Comparison of ENCODE assay signal across 1 cellular context in genomic region chr19:34963531-34964406, GRCh38.
TF ChIP-seq lines count a peak whose summit lies in the region.

Gene ZNF792 (minus strand): TSS chr19:34964229. CDS start chr19:34963662, 567 bp downstream.

TF ChIP-seq in HEK293, 187 proteins besides CTCF, POLR2A, EP300 and RAD21 (continued from another document and continues in another):
- no peak for TF ChIP-seq ZNF121 (tag by site-specific recombination; IDR thresholded peaks at IDR 0.05)
- no peak for TF ChIP-seq ZNF174 (tag by site-specific recombination; IDR thresholded peaks at IDR 0.05)
- peak; percentile 57; the same call in 1 of the 2 replicates for TF ChIP-seq PRDM4 (tag by site-specific recombination; IDR thresholded peaks at IDR 0.05)
- no peak for TF ChIP-seq ZNF830 (tag by site-specific recombination; IDR thresholded peaks at IDR 0.05; ENCODE audit: low read depth)
- peak; percentile 93; the same call in 1 of the 2 replicates for TF ChIP-seq ZBTB20 (tag by site-specific recombination; IDR thresholded peaks at IDR 0.05)
- TF ChIP-seq ZNF354C (tag by site-specific recombination; IDR thresholded peaks at IDR 0.05; ENCODE audit: borderline replicate concordance, low read depth): no peak
- no peak for TF ChIP-seq ELK4 (IDR thresholded peaks at IDR 0.05; ENCODE audit: borderline replicate concordance, low read depth, low read length)
- peak; percentile 75 for TF ChIP-seq ZNF324 (tag by site-specific recombination; IDR thresholded peaks at IDR 0.05)
- no peak for TF ChIP-seq ZNF169 (tag by site-specific recombination; IDR thresholded peaks at IDR 0.05)
- peak; percentile 95; the same call in 1 of the 2 replicates for TF ChIP-seq ZBTB7A (tag by site-specific recombination; IDR thresholded peaks at IDR 0.05; ENCODE audit: low read depth)
- TF ChIP-seq ZNF362 (tag by site-specific recombination; IDR thresholded peaks at IDR 0.05): no peak
- no peak for TF ChIP-seq ZNF155 (tag by site-specific recombination; IDR thresholded peaks at IDR 0.05)
- no peak for TF ChIP-seq ZNF24 (tag by site-specific recombination; IDR thresholded peaks at IDR 0.05)
- TF ChIP-seq ZFP37 (tag by site-specific recombination; IDR thresholded peaks at IDR 0.05): peak; percentile 80
- TF ChIP-seq ZNF140 (tag by site-specific recombination; IDR thresholded peaks at IDR 0.05): no peak
- TF ChIP-seq ZFP41 (tag by site-specific recombination; IDR thresholded peaks at IDR 0.05; ENCODE audit: borderline replicate concordance): no peak
- TF ChIP-seq ZNF366 (tag by site-specific recombination; conservative IDR thresholded peaks at IDR 0.05): no peak
- TF ChIP-seq ZNF501 (tag by site-specific recombination; IDR thresholded peaks at IDR 0.05): peak; percentile 76; the same call in 1 of the 2 replicates
- TF ChIP-seq KLF10 (tag by site-specific recombination; IDR thresholded peaks at IDR 0.05): peak; percentile 12; the same call in 1 of the 2 replicates
- no peak for TF ChIP-seq ZNF544 (tag by site-specific recombination; IDR thresholded peaks at IDR 0.05)
- TF ChIP-seq ZNF398 (tag by site-specific recombination; IDR thresholded peaks at IDR 0.05): peak; percentile 84
- no peak for TF ChIP-seq ZNF488 (tag by site-specific recombination; IDR thresholded peaks at IDR 0.05)
- TF ChIP-seq ZNF280D (tag by site-specific recombination; IDR thresholded peaks at IDR 0.05): 0 out of 2 replicates have a peak, but pooled peaks have one; percentile 40
- TF ChIP-seq ZNF610 (tag by site-specific recombination; IDR thresholded peaks at IDR 0.05; ENCODE audit: borderline replicate concordance): peak; percentile 79; the same call in 1 of the 2 replicates
- peak; percentile 62; the same call in 1 of the 2 replicates for TF ChIP-seq ZNF843 (tag by site-specific recombination; IDR thresholded peaks at IDR 0.05)
- TF ChIP-seq ZIC2 (tag by site-specific recombination; IDR thresholded peaks at IDR 0.05): peak; percentile 95
- peak; percentile 92 for TF ChIP-seq ZEB2 (tag by site-specific recombination; IDR thresholded peaks at IDR 0.05)
- TF ChIP-seq ZBTB10 (tag by site-specific recombination; IDR thresholded peaks at IDR 0.05): peak; percentile 94
- TF ChIP-seq ZBTB21 (tag by site-specific recombination; IDR thresholded peaks at IDR 0.05): peak; percentile 55; the same call in 1 of the 2 replicates
- TF ChIP-seq PRDM6 (tag by site-specific recombination; IDR thresholded peaks at IDR 0.05): no peak
- TF ChIP-seq ZNF157 (tag by site-specific recombination; IDR thresholded peaks at IDR 0.05): no peak
- no peak for TF ChIP-seq ZNF654 (tag by site-specific recombination; IDR thresholded peaks at IDR 0.05; ENCODE audit: low read depth)
- no peak for TF ChIP-seq ZBTB1 (tag by site-specific recombination; IDR thresholded peaks at IDR 0.05)
- TF ChIP-seq SP3 (tag by site-specific recombination; IDR thresholded peaks at IDR 0.05): peak; percentile 72
- peak; percentile 70 for TF ChIP-seq ZNF518A (tag by site-specific recombination; conservative IDR thresholded peaks at IDR 0.05; ENCODE audit: low read depth)
- TF ChIP-seq ZSCAN23 (tag by site-specific recombination; IDR thresholded peaks at IDR 0.05): no peak
- TF ChIP-seq ZNF341 (tag by site-specific recombination; IDR thresholded peaks at IDR 0.05; ENCODE audit: low read depth): peak; percentile 58
- peak; percentile 69 for TF ChIP-seq ZSCAN30 (tag by site-specific recombination; IDR thresholded peaks at IDR 0.05)
